Comparison of ENCODE assay signal across 13 cellular contexts in genomic region chr4:42596918-42597317, GRCh38. TPM values are rescaled to one million over a fixed set of nuclear protein-coding genes. Genes with fewer than 3 reads are reported as not detected.
DNase-seq lines count a peak whose midpoint lies in the region; ATAC-seq and TF ChIP-seq lines count a peak whose summit lies in the region.
"Had no signal": no experiment of that assay in that cellular context is flagged by ENCODE, and none has a peak within 500 bp of the region (broad histone marks: within the 10 kb centered on the region; RNA-seq: fewer than 3 reads in every experiment).

No MANE protein-coding gene starts in this region.

- H3K4me1 ChIP-seq in prostate gland (replicated peaks) (no peaks in the 10 kb centered on the region), foreskin keratinocyte (no peaks in the 10 kb centered on the region)

- no peak for DNase-seq in NCI-H1105 treated with DMSO at 0.1 percent for 48 hours (lab: John Stamatoyannopoulos, UW)
- no peak for DNase-seq in prostate gland (ENCODE audit: low spot score)
- DNase-seq in foreskin keratinocyte, result no peak
- DNase-seq: activated CD8-positive, alpha-beta memory T cell treated with anti-CD3 and anti-CD28 coated beads, Interleukin-2, amount 50 U/mL, for 48 hours; CD4-positive, alpha-beta memory T cell; NCI-H2081; T1000 had no signal

- no peak for TF ChIP-seq CTCF in VCaP (conservative IDR thresholded peaks at IDR 0.05)
- TF ChIP-seq CTCF in prostate gland (IDR thresholded peaks at IDR 0.05), result no peak
- no peak for TF ChIP-seq CTCF in foreskin keratinocyte (conservative IDR thresholded peaks at IDR 0.05)

- peak; percentile 90 for ATAC-seq in GM19324 (IDR thresholded peaks at IDR 0.05; ENCODE audit: low FRiP score, unreplicated experiment)
- peak; percentile 88 for ATAC-seq in HG02759 (IDR thresholded peaks at IDR 0.05; ENCODE audit: unreplicated experiment)
- ATAC-seq in HG03457 (IDR thresholded peaks at IDR 0.05; ENCODE audit: unreplicated experiment), result peak; percentile 90
- ATAC-seq in GM21737 (IDR thresholded peaks at IDR 0.05; ENCODE audit: unreplicated experiment), result no peak
- ATAC-seq in foreskin keratinocyte, result no peak
- ATAC-seq: Panc1 had no signal

- H3K4me3 ChIP-seq in prostate gland, result no peak overlapping the region

- H3K36me3 ChIP-seq in prostate gland, result no peaks in the 10 kb centered on the region

- intact Hi-C loops in prostate gland (cut with DNase I), result no loop called here

- H3K9me3 ChIP-seq in prostate gland, result no peaks in the 10 kb centered on the region

- peak overlapping the region; percentile 63 for H3K27ac ChIP-seq in VCaP
- no peak overlapping the region for H3K27ac ChIP-seq in prostate gland
- H3K27ac ChIP-seq in foreskin keratinocyte, result no peak overlapping the region

- no peak for TF ChIP-seq POLR2A in prostate gland (IDR thresholded peaks at IDR 0.05)

- 34% methylated on average over 2 of the region's 2 CpGs for WGBS in prostate gland

- no peaks in the 10 kb centered on the region for H3K27me3 ChIP-seq in prostate gland (replicated peaks; ENCODE audit: insufficient read depth)
- H3K27me3 ChIP-seq in foreskin keratinocyte, result no peaks in the 10 kb centered on the region

RNA-seq across cellular contexts. Expression of gene ATP8A1, which starts 60.0 kb away (rescaled TPM):
- total RNA-seq in prostate gland (10 to 100 TPM; 18.6 to 74.0 TPM), foreskin keratinocyte (0.14 and 0.20 TPM in 2 replicates)
- 0.02 TPM in 1 of 2 replicates, not detected in the other for polyA plus RNA-seq in foreskin keratinocyte

Comparison
In these comparisons a context has a peak if more than half of its experiments do, and no peak if none do; other contexts are left out.
1. ATAC-seq: peak in GM19324 (single experiment), HG02759 (single experiment) and HG03457 (single experiment); none in GM21737 (single experiment) and foreskin keratinocyte (single experiment).
2. RNA of gene ATP8A1, which starts 60.0 kb away (total RNA-seq): 18.6 to 74.0 TPM in prostate gland; 0.14 to 0.20 TPM in foreskin keratinocyte; every median in the first group is over 10 times any median in the second.